ENCODE assay signal across 10 cellular contexts in the genomic region with DNA sequence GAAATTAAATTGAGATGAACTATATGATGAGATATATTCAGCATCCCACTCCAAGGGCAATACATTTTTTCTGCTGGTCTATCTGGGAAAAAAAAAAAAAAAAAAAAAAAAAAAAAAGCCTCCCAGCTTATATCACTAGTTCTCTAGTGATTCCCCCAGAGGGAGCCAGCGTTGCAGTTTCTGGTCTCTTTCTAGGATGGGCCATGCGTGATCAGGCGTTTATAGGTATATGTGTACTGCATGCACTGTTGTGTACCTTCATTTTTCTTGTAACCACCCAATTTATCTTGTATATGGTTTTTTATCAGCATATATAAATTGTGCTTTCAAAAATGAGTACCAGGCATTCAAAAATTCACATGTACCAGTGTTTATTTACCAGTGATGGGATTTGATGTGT. TPM values are rescaled to one million over a fixed set of nuclear protein-coding genes. Genes with fewer than 3 reads are reported as not detected.
DNase-seq lines count a peak whose midpoint lies in the region; ATAC-seq and TF ChIP-seq lines count a peak whose summit lies in the region.
"Had no signal": no experiment of that assay in that cellular context is flagged by ENCODE, and none has a peak within 500 bp of the region (broad histone marks: within the 10 kb centered on the region; RNA-seq: fewer than 3 reads in every experiment).

No MANE protein-coding gene starts in this region.

- H3K4me3 ChIP-seq in SK-N-SH (ENCODE audit: low read depth in 2 of 2, low read length in 1 of 2) (no peak overlapping the region), liver (ENCODE audit: low read depth in 1 of 3, low read length in 3 of 3) (no peak overlapping the region)
- H3K4me3 ChIP-seq: BLaER1 treated with 17β-estradiol and CSF1 and Interleukin-3, amounts not matched to agents 10 nM and 100 nM; Peyer's patch had no signal

- H3F3A ChIP-seq in SK-N-SH (replicated peaks; ENCODE audit: insufficient read depth), result no peaks in the 10 kb centered on the region

- no peaks in the 10 kb centered on the region for H3K9me3 ChIP-seq in SK-N-SH
- H3K9me3 ChIP-seq in liver (ENCODE audit: control insufficient read depth in 4 of 4, low read length in 3 of 4), result no peaks in the 10 kb centered on the region
- H3K9me3 ChIP-seq: BLaER1 treated with 17β-estradiol and CSF1 and Interleukin-3, amounts not matched to agents 10 nM and 100 nM; Peyer's patch had no signal

- 6% methylated on average over 3 of the region's 3 CpGs for WGBS in SK-N-SH (ENCODE audit: low lambda C conversion rate)
- WGBS in liver, result 30% methylated on average over 3 of the region's 3 CpGs

- H3K27me3 ChIP-seq in SK-N-SH (ENCODE audit: insufficient read depth) (no peaks in the 10 kb centered on the region), liver (ENCODE audit: control insufficient read depth in 4 of 4, insufficient read depth in 4 of 4, low read length in 3 of 4) (no peaks in the 10 kb centered on the region)
- H3K27me3 ChIP-seq: BLaER1 treated with 17β-estradiol and CSF1 and Interleukin-3, amounts not matched to agents 10 nM and 100 nM; Peyer's patch had no signal

- CTCF ChIA-PET in SK-N-SH (lab: Yijun Ruan, JAX), result interaction anchor here (0.6 to 6.6 kb wide), 7 partner anchors 10 to 67 kb away, joined by 3 to 45 read pairs (median 4); no protein-coding TSS in a partner anchor

- POLR2A ChIA-PET in SK-N-SH (lab: Yijun Ruan, JAX), result no interaction called here

- H3K27ac ChIP-seq in SK-N-SH (ENCODE audit: low read depth in 2 of 2, low read length in 1 of 2) (no peak overlapping the region), liver (ENCODE audit: low read depth in 1 of 2, low read length in 2 of 2) (no peak overlapping the region)
- H3K27ac ChIP-seq: BLaER1 treated with 17β-estradiol and CSF1 and Interleukin-3, amounts not matched to agents 10 nM and 100 nM; Peyer's patch had no signal

- H2AFZ ChIP-seq in SK-N-SH (ENCODE audit: low read depth), result no peak overlapping the region

- peak; percentile 30; the same call in 1 of the 2 replicates for TF ChIP-seq CTCF in SK-N-SH (IDR thresholded peaks at IDR 0.05)
- TF ChIP-seq CTCF in liver (IDR thresholded peaks at IDR 0.05; ENCODE audit: low read depth, low read length, missing input control), result peak; percentile 13

- no peaks in the 10 kb centered on the region for H3K9me2 ChIP-seq in SK-N-SH

- intact Hi-C loops in left colon (cut with DNase I, micrococcal nuclease), result no loop called here

- H3K4me1 ChIP-seq in SK-N-SH (ENCODE audit: control insufficient read depth in 1 of 2, insufficient read depth in 2 of 2, low read depth in 1 of 2, low read length in 1 of 2) (no peaks in the 10 kb centered on the region), liver (ENCODE audit: control insufficient read depth in 4 of 4, insufficient read depth in 4 of 4, low read length in 3 of 4) (no peaks in the 10 kb centered on the region)
- H3K4me1 ChIP-seq: Peyer's patch had no signal

- TF ChIP-seq EP300 in SK-N-SH (IDR thresholded peaks at IDR 0.05; ENCODE audit: borderline replicate concordance in 1 of 2, low read depth in 1 of 2, low read length in 1 of 2), result no peak

- DNase-seq in NCI-H2107 treated with DMSO at 0.1 percent for 48 hours (lab: John Stamatoyannopoulos, UW; ENCODE audit: unreplicated experiment) (peak; percentile 6), NCI-H2107 (lab: John Stamatoyannopoulos, UW) (no peak), HT1080 (ENCODE audit: low read depth) (peak; percentile 62), SK-N-SH (peak; percentile 72), left colon (no peak), GM19238 (ENCODE audit: insufficient read length, low spot score) (no peak), GM19240 (ENCODE audit: insufficient read length, low spot score) (no peak)
- DNase-seq: Peyer's patch had no signal

- no peak overlapping the region for H3K4me2 ChIP-seq in SK-N-SH

- H3K9ac ChIP-seq in SK-N-SH, result no peak overlapping the region
- no peak overlapping the region for H3K9ac ChIP-seq in liver (ENCODE audit: low read depth in 1 of 2, low read length in 2 of 2)
- H3K9ac ChIP-seq: BLaER1 treated with 17β-estradiol and CSF1 and Interleukin-3, amounts not matched to agents 10 nM and 100 nM had no signal

- TF ChIP-seq RAD21 in SK-N-SH (IDR thresholded peaks at IDR 0.05; ENCODE audit: low read length) (peak; percentile 58), liver (IDR thresholded peaks at IDR 0.05) (peak; percentile 41 to 44)

- H3K36me3 ChIP-seq in SK-N-SH (replicated peaks in 1 of 2; ENCODE audit: control insufficient read depth in 1 of 2, insufficient read depth in 2 of 2, low read length in 1 of 2), result no peaks in the 10 kb centered on the region
- H3K36me3 ChIP-seq in liver (ENCODE audit: control insufficient read depth in 4 of 4, insufficient read depth in 3 of 4, low read depth in 1 of 4, low read length in 3 of 4), result no peaks in the 10 kb centered on the region
- H3K36me3 ChIP-seq: BLaER1 treated with 17β-estradiol and CSF1 and Interleukin-3, amounts not matched to agents 10 nM and 100 nM; Peyer's patch had no signal

- H4K20me1 ChIP-seq in SK-N-SH (ENCODE audit: insufficient read depth), result no peaks in the 10 kb centered on the region
- H4K20me1 ChIP-seq: BLaER1 treated with 17β-estradiol and CSF1 and Interleukin-3, amounts not matched to agents 10 nM and 100 nM had no signal

- no peaks in the 10 kb centered on the region for H3K79me2 ChIP-seq in SK-N-SH (ENCODE audit: insufficient read depth)

- ATAC-seq in left colon, result no peak

TF ChIP-seq in SK-N-SH, 30 proteins besides CTCF, POLR2A, EP300 and RAD21 (continues in another document):
- TF ChIP-seq, protein P1, sequence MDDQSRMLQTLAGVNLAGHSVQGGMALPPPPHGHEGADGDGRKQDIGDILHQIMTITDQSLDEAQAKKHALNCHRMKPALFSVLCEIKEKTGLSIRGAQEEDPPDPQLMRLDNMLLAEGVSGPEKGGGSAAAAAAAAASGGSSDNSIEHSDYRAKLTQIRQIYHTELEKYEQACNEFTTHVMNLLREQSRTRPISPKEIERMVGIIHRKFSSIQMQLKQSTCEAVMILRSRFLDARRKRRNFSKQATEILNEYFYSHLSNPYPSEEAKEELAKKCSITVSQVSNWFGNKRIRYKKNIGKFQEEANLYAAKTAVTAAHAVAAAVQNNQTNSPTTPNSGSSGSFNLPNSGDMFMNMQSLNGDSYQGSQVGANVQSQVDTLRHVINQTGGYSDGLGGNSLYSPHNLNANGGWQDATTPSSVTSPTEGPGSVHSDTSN (IDR thresholded peaks at IDR 0.05), result no peak
- no peak for TF ChIP-seq FOXJ3 (CRISPR knock-in tag; IDR thresholded peaks at IDR 0.05)
- no peak for TF ChIP-seq SIN3A (IDR thresholded peaks at IDR 0.05; ENCODE audit: borderline replicate concordance, low read depth, low read length)
- no peak for TF ChIP-seq SMC3 (IDR thresholded peaks at IDR 0.05; ENCODE audit: low read depth, low read length)
- TF ChIP-seq TAF1 (IDR thresholded peaks at IDR 0.05; ENCODE audit: borderline replicate concordance, low read depth, low read length), result no peak
- no peak for TF ChIP-seq GATA2 (CRISPR knock-in tag; IDR thresholded peaks at IDR 0.05)

TF ChIP-seq in liver, 16 proteins besides CTCF, POLR2A, EP300 and RAD21 (continues in another document):
- TF ChIP-seq YY1 (IDR thresholded peaks at IDR 0.05) (no peak), GABPA (IDR thresholded peaks at IDR 0.05 in 1 of 2, conservative IDR thresholded peaks at IDR 0.05 in 1 of 2) (no peak), FOXA1 (IDR thresholded peaks at IDR 0.05) (no peak)
- TF ChIP-seq, protein P2, sequence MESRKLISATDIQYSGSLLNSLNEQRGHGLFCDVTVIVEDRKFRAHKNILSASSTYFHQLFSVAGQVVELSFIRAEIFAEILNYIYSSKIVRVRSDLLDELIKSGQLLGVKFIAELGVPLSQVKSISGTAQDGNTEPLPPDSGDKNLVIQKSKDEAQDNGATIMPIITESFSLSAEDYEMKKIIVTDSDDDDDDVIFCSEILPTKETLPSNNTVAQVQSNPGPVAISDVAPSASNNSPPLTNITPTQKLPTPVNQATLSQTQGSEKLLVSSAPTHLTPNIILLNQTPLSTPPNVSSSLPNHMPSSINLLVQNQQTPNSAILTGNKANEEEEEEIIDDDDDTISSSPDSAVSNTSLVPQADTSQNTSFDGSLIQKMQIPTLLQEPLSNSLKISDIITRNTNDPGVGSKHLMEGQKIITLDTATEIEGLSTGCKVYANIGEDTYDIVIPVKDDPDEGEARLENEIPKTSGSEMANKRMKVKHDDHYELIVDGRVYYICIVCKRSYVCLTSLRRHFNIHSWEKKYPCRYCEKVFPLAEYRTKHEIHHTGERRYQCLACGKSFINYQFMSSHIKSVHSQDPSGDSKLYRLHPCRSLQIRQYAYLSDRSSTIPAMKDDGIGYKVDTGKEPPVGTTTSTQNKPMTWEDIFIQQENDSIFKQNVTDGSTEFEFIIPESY (IDR thresholded peaks at IDR 0.05), result no peak
- TF ChIP-seq, protein P3, sequence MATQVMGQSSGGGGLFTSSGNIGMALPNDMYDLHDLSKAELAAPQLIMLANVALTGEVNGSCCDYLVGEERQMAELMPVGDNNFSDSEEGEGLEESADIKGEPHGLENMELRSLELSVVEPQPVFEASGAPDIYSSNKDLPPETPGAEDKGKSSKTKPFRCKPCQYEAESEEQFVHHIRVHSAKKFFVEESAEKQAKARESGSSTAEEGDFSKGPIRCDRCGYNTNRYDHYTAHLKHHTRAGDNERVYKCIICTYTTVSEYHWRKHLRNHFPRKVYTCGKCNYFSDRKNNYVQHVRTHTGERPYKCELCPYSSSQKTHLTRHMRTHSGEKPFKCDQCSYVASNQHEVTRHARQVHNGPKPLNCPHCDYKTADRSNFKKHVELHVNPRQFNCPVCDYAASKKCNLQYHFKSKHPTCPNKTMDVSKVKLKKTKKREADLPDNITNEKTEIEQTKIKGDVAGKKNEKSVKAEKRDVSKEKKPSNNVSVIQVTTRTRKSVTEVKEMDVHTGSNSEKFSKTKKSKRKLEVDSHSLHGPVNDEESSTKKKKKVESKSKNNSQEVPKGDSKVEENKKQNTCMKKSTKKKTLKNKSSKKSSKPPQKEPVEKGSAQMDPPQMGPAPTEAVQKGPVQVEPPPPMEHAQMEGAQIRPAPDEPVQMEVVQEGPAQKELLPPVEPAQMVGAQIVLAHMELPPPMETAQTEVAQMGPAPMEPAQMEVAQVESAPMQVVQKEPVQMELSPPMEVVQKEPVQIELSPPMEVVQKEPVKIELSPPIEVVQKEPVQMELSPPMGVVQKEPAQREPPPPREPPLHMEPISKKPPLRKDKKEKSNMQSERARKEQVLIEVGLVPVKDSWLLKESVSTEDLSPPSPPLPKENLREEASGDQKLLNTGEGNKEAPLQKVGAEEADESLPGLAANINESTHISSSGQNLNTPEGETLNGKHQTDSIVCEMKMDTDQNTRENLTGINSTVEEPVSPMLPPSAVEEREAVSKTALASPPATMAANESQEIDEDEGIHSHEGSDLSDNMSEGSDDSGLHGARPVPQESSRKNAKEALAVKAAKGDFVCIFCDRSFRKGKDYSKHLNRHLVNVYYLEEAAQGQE (IDR thresholded peaks at IDR 0.05), result no peak

RNA-seq across cellular contexts. Expression of a gene that starts 35.1 kb away (rescaled TPM):
- total RNA-seq in HT1080 (2014; rRNA removed; shearing (Covaris generic)), result 0.33 and 1.1 TPM in 2 replicates
- 0.16 TPM in 1 of 2 replicates, not detected in the other for polyA plus RNA-seq in HT1080 (2015; cell fraction: cytosol; rRNA removed)
- polyA plus RNA-seq in HT1080 (2015; cell fraction: nucleus; rRNA removed), result not detected in 2 replicates
- polyA plus RNA-seq in SK-N-SH (2012; rRNA removed) (not detected in 2 replicates), liver (not detected)
- not detected in 2 replicates for polyA plus RNA-seq in SK-N-SH (2012; cell fraction: cytosol; rRNA removed)
- not detected in 2 replicates for polyA plus RNA-seq in SK-N-SH (2012; cell fraction: nucleus; rRNA removed)
- total RNA-seq in liver (not detected), left colon (not detected)
- total RNA-seq: Peyer's patch had no signal

Comparison
In these comparisons a context has a peak if more than half of its experiments do, and no peak if none do; other contexts are left out.
1. DNase-seq: peak in NCI-H2107 treated with DMSO at 0.1 percent for 48 hours (single experiment), HT1080 (single experiment) and SK-N-SH (single experiment); none in NCI-H2107 (single experiment), left colon (0 of 2), GM19238 (single experiment) and GM19240 (single experiment).